In the genomic region with DNA sequence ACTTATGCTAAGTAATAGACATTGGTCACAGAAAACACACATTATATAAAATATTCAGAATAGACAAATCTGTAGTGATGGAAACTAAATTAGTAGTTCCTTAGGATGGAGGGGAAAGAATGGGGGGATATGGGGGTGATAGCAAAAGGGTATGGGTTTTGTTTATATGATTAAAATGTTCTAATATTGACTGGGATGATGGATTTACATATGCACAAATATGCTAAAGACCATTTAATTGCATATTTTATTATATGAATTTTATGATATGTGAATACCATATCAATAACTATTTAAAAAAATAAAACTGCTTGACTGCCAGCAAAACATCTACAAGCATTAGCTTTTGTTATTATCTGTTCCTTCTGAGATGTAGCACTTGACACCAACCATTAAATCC, we compare ENCODE assay signal across 26 cellular contexts.
DNase-seq lines count a peak whose midpoint lies in the region; ATAC-seq, FAIRE-seq and TF ChIP-seq lines count a peak whose summit lies in the region.
"Had no signal": no experiment of that assay in that cellular context is flagged by ENCODE, and none has a peak within 500 bp of the region (broad histone marks: within the 10 kb centered on the region; RNA-seq: fewer than 3 reads in every experiment).

No MANE protein-coding gene starts in this region.

- no peaks in the 10 kb centered on the region for H3K9me1 ChIP-seq in K562 (ENCODE audit: control insufficient read depth, insufficient read depth, low read length)

- no peaks in the 10 kb centered on the region for H3K27me3 ChIP-seq in K562 (ENCODE audit: control insufficient read depth in 2 of 2, insufficient read depth in 2 of 2, low read length in 2 of 2)
- H3K27me3 ChIP-seq in endocrine pancreas (ENCODE audit: control insufficient read depth, insufficient read depth, low read length) = no peaks in the 10 kb centered on the region
- H3K27me3 ChIP-seq in MM.1S (replicated peaks; ENCODE audit: insufficient read depth, low read length) = no peaks in the 10 kb centered on the region
- H3K27me3 ChIP-seq: BE2C, BLaER1 had no signal

- no peak for TF ChIP-seq POLR2A in K562 (conservative IDR thresholded peaks at IDR 0.05)

- no peaks in the 10 kb centered on the region for H3F3A ChIP-seq in MM.1S (ENCODE audit: insufficient read depth, low read length)

- H3K9me3 ChIP-seq in SK-N-MC (ENCODE audit: low read depth, low read length) = no peaks in the 10 kb centered on the region; the same call in 1 of the 2 replicates
- no peaks in the 10 kb centered on the region for H3K9me3 ChIP-seq in K562 (replicated peaks; ENCODE audit: control insufficient read depth, insufficient read depth, low read depth, low read length)
- no peaks in the 10 kb centered on the region for H3K9me3 ChIP-seq in endocrine pancreas (ENCODE audit: control insufficient read depth, low read length)
- H3K9me3 ChIP-seq in MM.1S (replicated peaks; ENCODE audit: insufficient read depth, low read length) = no peaks in the 10 kb centered on the region
- H3K9me3 ChIP-seq: BE2C, BLaER1 had no signal

- no peak overlapping the region for H3K4me3 Mint-ChIP-seq in HFFc6
- H3K4me3 Mint-ChIP-seq: CD14-positive monocyte; CD4-positive, alpha-beta memory T cell; CD4-positive, CD25-positive, alpha-beta regulatory T cell; CD8-positive, alpha-beta memory T cell had no signal

- ATAC-seq in K562 = no peak
- ATAC-seq: GM12878 had no signal

- TF ChIP-seq CTCF in K562 (IDR thresholded peaks at IDR 0.05 in 2 of 3, conservative IDR thresholded peaks at IDR 0.05 in 1 of 3; ENCODE audit: insufficient read depth in 2 of 3, low read depth in 1 of 3, low read length in 3 of 3) (no peak), MM.1S (IDR thresholded peaks at IDR 0.05; ENCODE audit: low read length) (no peak), HFFc6 (IDR thresholded peaks at IDR 0.05) (no peak)

- H3K36me3 Mint-ChIP-seq in HFFc6 (ENCODE audit: low read depth) = no peaks in the 10 kb centered on the region
- H3K36me3 Mint-ChIP-seq: CD14-positive monocyte; CD4-positive, alpha-beta memory T cell; CD4-positive, CD25-positive, alpha-beta regulatory T cell; CD8-positive, alpha-beta memory T cell had no signal

- H4K20me1 ChIP-seq in K562 (replicated peaks; ENCODE audit: control insufficient read depth, insufficient read depth, low read length) = no peaks in the 10 kb centered on the region
- no peaks in the 10 kb centered on the region for H4K20me1 ChIP-seq in MM.1S (ENCODE audit: insufficient read depth, low read length)
- H4K20me1 ChIP-seq: BLaER1 had no signal

- DNase-seq in SK-N-MC (ENCODE audit: low read depth, low spot score) = no peak
- no peak for DNase-seq in K562 (ENCODE audit: extremely low read depth in 1 of 4, low spot score in 3 of 4)
- DNase-seq in MM.1S = no peak
- no peak for DNase-seq in HFFc6
- DNase-seq: 8988T; ACHN; BE2C; C1 segment of cervical spinal cord; CD4-positive, alpha-beta memory T cell; CD4-positive, CD25-positive, alpha-beta regulatory T cell; CD8-positive, alpha-beta memory T cell; COR-L47; DMS 273 treated with DMSO at 0.1 percent for 48 hours; DMS153; DMS53; DMS79; DND-41; EL; GDM1 had no signal

- H3K4me2 ChIP-seq in K562 (ENCODE audit: insufficient read depth, low read length) (no peak overlapping the region), MM.1S (ENCODE audit: low read depth, low read length) (no peak overlapping the region)
- H3K4me2 ChIP-seq: BLaER1 had no signal

- no peak for FAIRE-seq in K562 (lab: Jason Lieb, UNC)
- FAIRE-seq: A204.1, GM12878, GM12892, GM18507 had no signal

- no peak overlapping the region for H2AFZ ChIP-seq in K562 (ENCODE audit: low read depth, low read length)
- H2AFZ ChIP-seq in MM.1S (ENCODE audit: low read length) = no peak overlapping the region

- H3K4me1 ChIP-seq in K562 (replicated peaks in 1 of 2; ENCODE audit: control insufficient read depth in 2 of 2, insufficient read depth in 2 of 2, low read length in 2 of 2) (no peaks in the 10 kb centered on the region), endocrine pancreas (ENCODE audit: control insufficient read depth, insufficient read depth, low read length) (no peaks in the 10 kb centered on the region), MM.1S (ENCODE audit: low read length) (no peaks in the 10 kb centered on the region)
- H3K4me1 ChIP-seq: BE2C, BLaER1 had no signal

- H3K9ac ChIP-seq in SK-N-MC (ENCODE audit: insufficient read length) (no peak overlapping the region), K562 (ENCODE audit: insufficient read depth in 1 of 2, low read depth in 2 of 2, low read length in 2 of 2) (no peak overlapping the region), endocrine pancreas (ENCODE audit: control insufficient read depth, insufficient read depth, low read length) (no peak overlapping the region), MM.1S (ENCODE audit: low read length) (no peak overlapping the region)
- H3K9ac ChIP-seq: BLaER1 had no signal

- in situ Hi-C loops in K562 (cut with MboI) = no loop called here

- H3K79me2 ChIP-seq in K562 (ENCODE audit: control insufficient read depth, insufficient read depth, low read length) = no peaks in the 10 kb centered on the region
- H3K79me2 ChIP-seq in MM.1S (ENCODE audit: low read length) = no peaks in the 10 kb centered on the region

- no peak for TF ChIP-seq RAD21 in K562 (CRISPR knock-in tag; conservative IDR thresholded peaks at IDR 0.05 in 1 of 2, IDR thresholded peaks at IDR 0.05 in 1 of 2)

- H3K9me2 ChIP-seq in MM.1S (replicated peaks; ENCODE audit: insufficient read depth, low read length) = no peaks in the 10 kb centered on the region

- BruUV-seq in K562 (replicated peaks; lab: Mats Ljungman, UMichigan) = no TSS peak

- no peaks in the 10 kb centered on the region for H3K27me3 Mint-ChIP-seq in HFFc6 (ENCODE audit: insufficient read depth)
- H3K27me3 Mint-ChIP-seq: CD4-positive, alpha-beta memory T cell; CD4-positive, CD25-positive, alpha-beta regulatory T cell; CD8-positive, alpha-beta memory T cell had no signal

- intact Hi-C loops in K562 (cut with micrococcal nuclease) = no loop called here

- peak overlapping the region; percentile 27; the same call in 1 of the 2 replicates for H3K4me3 ChIP-seq in SK-N-MC
- no peak overlapping the region for H3K4me3 ChIP-seq in K562
- peak overlapping the region; percentile 35 for H3K4me3 ChIP-seq in endocrine pancreas (ENCODE audit: control insufficient read depth, insufficient read depth, low read length)
- no peak overlapping the region for H3K4me3 ChIP-seq in MM.1S (ENCODE audit: low read length)
- H3K4me3 ChIP-seq: BLaER1, GM12878 had no signal

- POLR2A ChIA-PET in K562 (lab: Yijun Ruan, JAX) = no interaction called here

- H3K9me3 Mint-ChIP-seq in HFFc6 = peaks cover 5% of the 10 kb centered on the region

- H3K36me3 ChIP-seq in SK-N-MC (ENCODE audit: insufficient read depth, low read length) (no peaks in the 10 kb centered on the region), K562 (ENCODE audit: control insufficient read depth, insufficient read depth, low read length) (no peaks in the 10 kb centered on the region), endocrine pancreas (ENCODE audit: control insufficient read depth, insufficient read depth, low read length) (no peaks in the 10 kb centered on the region), MM.1S (replicated peaks; ENCODE audit: insufficient read depth, low read length) (no peaks in the 10 kb centered on the region)
- H3K36me3 ChIP-seq: BE2C, BLaER1 had no signal

- peak overlapping the region; percentile 75; the same call in 1 of the 2 replicates for H3K27ac ChIP-seq in SK-N-MC
- H3K27ac ChIP-seq in K562 (ENCODE audit: extremely low read depth, low read depth, low read length) = no peak overlapping the region
- no peak overlapping the region for H3K27ac ChIP-seq in MM.1S (ENCODE audit: low read length)
- H3K27ac ChIP-seq: BLaER1 had no signal

- CTCF ChIA-PET in K562 (lab: Yijun Ruan, JAX; ENCODE audit: low intra/inter-chr PET ratio) = no interaction called here

- no peak for TF ChIP-seq EP300 in K562 (IDR thresholded peaks at IDR 0.05; ENCODE audit: low read length)

- no peak overlapping the region for H3K27ac Mint-ChIP-seq in HFFc6
- H3K27ac Mint-ChIP-seq: CD14-positive monocyte; CD4-positive, alpha-beta memory T cell; CD4-positive, CD25-positive, alpha-beta regulatory T cell; CD8-positive, alpha-beta memory T cell had no signal

- no peaks in the 10 kb centered on the region for H3K4me1 Mint-ChIP-seq in HFFc6 (ENCODE audit: low read depth)
- H3K4me1 Mint-ChIP-seq: CD14-positive monocyte; CD4-positive, alpha-beta memory T cell; CD4-positive, CD25-positive, alpha-beta regulatory T cell; CD8-positive, alpha-beta memory T cell had no signal

TF ChIP-seq in K562, 482 proteins besides CTCF, POLR2A, EP300 and RAD21:
- TF ChIP-seq HNRNPK (IDR thresholded peaks at IDR 0.05; ENCODE audit: low read depth, low read length, poor library complexity, severe bottlenecking) (peak; percentile 33), ZNF431 (CRISPR knock-in tag; IDR thresholded peaks at IDR 0.05) (no peak)
TF ChIP-seq in K562: peak in this region for 1.

Comparison
In these comparisons a context has a peak if more than half of its experiments do, and no peak if none do; other contexts are left out.
1. H3K4me3 ChIP-seq: peak in SK-N-MC (single experiment) and endocrine pancreas (single experiment); none in K562 (single experiment) and MM.1S (single experiment).